ENCODE assay signal across 19 cellular contexts in genomic region chr1:35629051-35629450, GRCh38. TPM values are rescaled to one million over a fixed set of nuclear protein-coding genes. Genes with fewer than 3 reads are reported as not detected.
DNase-seq lines count a peak whose midpoint lies in the region; ATAC-seq and TF ChIP-seq lines count a peak whose summit lies in the region.
"Had no signal": no experiment of that assay in that cellular context is flagged by ENCODE, and none has a peak within 500 bp of the region (broad histone marks: within the 10 kb centered on the region; RNA-seq: fewer than 3 reads in every experiment).

No MANE protein-coding gene starts in this region.

- no peak overlapping the region for H3K4me2 ChIP-seq in OCI-LY7 (ENCODE audit: low read length)
- H3K4me2 ChIP-seq in hepatocyte: no peak overlapping the region

- no peak for TF ChIP-seq CTCF in OCI-LY7 (conservative IDR thresholded peaks at IDR 0.05; ENCODE audit: low read length)
- TF ChIP-seq CTCF in hepatocyte (IDR thresholded peaks at IDR 0.05; ENCODE audit: poor library complexity): no peak
- no peak for TF ChIP-seq CTCF in chondrocyte (IDR thresholded peaks at IDR 0.05)

- H3K9me2 ChIP-seq in OCI-LY7 (ENCODE audit: insufficient read depth, low read length) (no peaks in the 10 kb centered on the region), hepatocyte (replicated peaks; ENCODE audit: insufficient read depth) (no peaks in the 10 kb centered on the region)

- peak overlapping the region; percentile 10 to 25 for H3K27ac Mint-ChIP-seq in activated naive CD4-positive, alpha-beta T cell treated with anti-CD3 and anti-CD28 coated beads, Interleukin-2, amount 50 U/mL, for 72 hours
- H3K27ac Mint-ChIP-seq in activated naive CD4-positive, alpha-beta T cell treated with anti-CD3 and anti-CD28 coated beads, Interleukin-2, amount 10 ng/mL, durations not matched to agents 7 days and 5 days: no peak overlapping the region
- no peak overlapping the region for H3K27ac Mint-ChIP-seq in chondrocyte (ENCODE audit: unreplicated experiment)
- H3K27ac Mint-ChIP-seq: HFFc6 had no signal

- H3K4me3 Mint-ChIP-seq in activated naive CD4-positive, alpha-beta T cell treated with anti-CD3 and anti-CD28 coated beads, Interleukin-2, amount 10 ng/mL, durations not matched to agents 7 days and 5 days: no peak overlapping the region
- H3K4me3 Mint-ChIP-seq in chondrocyte (ENCODE audit: unreplicated experiment): no peak overlapping the region
- H3K4me3 Mint-ChIP-seq: HFFc6 had no signal

- H3K9me3 Mint-ChIP-seq in activated naive CD4-positive, alpha-beta T cell treated with anti-CD3 and anti-CD28 coated beads, Interleukin-2, amount 50 U/mL, for 72 hours: no peaks in the 10 kb centered on the region
- no peaks in the 10 kb centered on the region for H3K9me3 Mint-ChIP-seq in activated naive CD4-positive, alpha-beta T cell treated with anti-CD3 and anti-CD28 coated beads, Interleukin-2, amount 10 ng/mL, durations not matched to agents 7 days and 5 days
- H3K9me3 Mint-ChIP-seq in chondrocyte (ENCODE audit: low read depth): no peaks in the 10 kb centered on the region
- H3K9me3 Mint-ChIP-seq: HFFc6 had no signal

- intact Hi-C loops in OCI-LY7 (cut with micrococcal nuclease; ENCODE audit: unreplicated experiment): no loop called here

- no peaks in the 10 kb centered on the region for H3K27me3 ChIP-seq in hepatocyte
- H3K27me3 ChIP-seq: Peyer's patch had no signal

- H4K20me1 ChIP-seq in OCI-LY7 (ENCODE audit: insufficient read depth, low read length) (no peaks in the 10 kb centered on the region), hepatocyte (ENCODE audit: insufficient read depth, poor library complexity, severe bottlenecking) (peaks cover 7% of the 10 kb centered on the region)

- H3K36me3 Mint-ChIP-seq in activated naive CD4-positive, alpha-beta T cell treated with anti-CD3 and anti-CD28 coated beads, Interleukin-2, amount 50 U/mL, for 72 hours: peaks cover 13 to 23% of the 10 kb centered on the region in 2 donors
- H3K36me3 Mint-ChIP-seq in activated naive CD4-positive, alpha-beta T cell treated with anti-CD3 and anti-CD28 coated beads, Interleukin-2, amount 10 ng/mL, durations not matched to agents 7 days and 5 days: peaks cover 48% of the 10 kb centered on the region
- peaks cover 17% of the 10 kb centered on the region for H3K36me3 Mint-ChIP-seq in chondrocyte (ENCODE audit: low read depth)

- H3K79me2 ChIP-seq in OCI-LY7 (ENCODE audit: insufficient read depth, low read depth, low read length) (peaks cover 26% of the 10 kb centered on the region), hepatocyte (peaks cover 25% of the 10 kb centered on the region)

- H2AFZ ChIP-seq in OCI-LY7 (ENCODE audit: low read length) (no peak overlapping the region), hepatocyte (no peak overlapping the region)

- H3K27me3 Mint-ChIP-seq in activated naive CD4-positive, alpha-beta T cell treated with anti-CD3 and anti-CD28 coated beads, Interleukin-2, amount 10 ng/mL, durations not matched to agents 7 days and 5 days: no peaks in the 10 kb centered on the region
- H3K27me3 Mint-ChIP-seq in chondrocyte (ENCODE audit: low read depth): no peaks in the 10 kb centered on the region

- CTCF ChIA-PET in activated naive CD4-positive, alpha-beta T cell treated with anti-CD3 and anti-CD28 coated beads, Interleukin-2, amount 10 ng/mL, durations not matched to agents 7 days and 5 days (lab: Charles Lee): no interaction called here
- CTCF ChIA-PET in OCI-LY7 (lab: Charles Lee; ENCODE audit: unreplicated experiment): no interaction called here

- ATAC-seq in activated naive CD4-positive, alpha-beta T cell treated with anti-CD3 and anti-CD28 coated beads, Interleukin-2, amount 50 U/mL, for 72 hours: no peak
- ATAC-seq in HG03378 (IDR thresholded peaks at IDR 0.05; ENCODE audit: unreplicated experiment): no peak
- ATAC-seq: Right ventricle myocardium inferior had no signal

- BruUV-seq in OCI-LY7 (replicated peaks; lab: Mats Ljungman, UMichigan): TSS peak; percentile 20

- H3K4me3 ChIP-seq in OCI-LY7 (ENCODE audit: low read depth, low read length, poor library complexity, severe bottlenecking) (no peak overlapping the region), hepatocyte (no peak overlapping the region)
- H3K4me3 ChIP-seq: Peyer's patch had no signal

- peaks cover 88% of the 10 kb centered on the region for H3K36me3 ChIP-seq in OCI-LY7 (ENCODE audit: insufficient read depth, low read length)
- no peaks in the 10 kb centered on the region for H3K36me3 ChIP-seq in hepatocyte (replicated peaks; ENCODE audit: insufficient read depth, low read depth)

- H3K27ac ChIP-seq in OCI-LY7 (ENCODE audit: low read depth, low read length, poor library complexity, severe bottlenecking): no peak overlapping the region
- H3K27ac ChIP-seq in hepatocyte: no peak overlapping the region
- H3K27ac ChIP-seq: Peyer's patch had no signal

- H3K9me3 ChIP-seq in OCI-LY7 (ENCODE audit: low read length) (no peaks in the 10 kb centered on the region), hepatocyte (ENCODE audit: low read depth) (no peaks in the 10 kb centered on the region)
- H3K9me3 ChIP-seq: Peyer's patch had no signal

- no peak for DNase-seq in activated naive CD4-positive, alpha-beta T cell treated with anti-CD3 and anti-CD28 coated beads, Interleukin-2, amount 50 U/mL, for 72 hours (ENCODE audit: low spot score in 2 of 2)
- DNase-seq in activated naive CD4-positive, alpha-beta T cell treated with anti-CD3 and anti-CD28 coated beads, Interleukin-2, amount 10 ng/mL, durations not matched to agents 7 days and 5 days: no peak
- DNase-seq in OCI-LY7 (ENCODE audit: low spot score) (no peak), hepatocyte (ENCODE audit: low spot score) (peak; percentile 15), chondrocyte (ENCODE audit: low spot score) (no peak), medulla oblongata (ENCODE audit: extremely low spot score) (no peak)
- DNase-seq: ACHN, C1 segment of cervical spinal cord, DMS79, HFFc6, Karpas-422, NCI-H1048, NCI-H1694 treated with DMSO at 0.1 percent for 48 hours, NCI-H226, NCI-H524, Peyer's patch had no signal

- POLR2A ChIA-PET in OCI-LY7 (lab: Charles Lee): no interaction called here

- H3K4me1 ChIP-seq in OCI-LY7 (ENCODE audit: insufficient read depth, low read length, poor library complexity, severe bottlenecking): no peaks in the 10 kb centered on the region
- H3K4me1 ChIP-seq in hepatocyte (ENCODE audit: insufficient read depth): peaks cover 4% of the 10 kb centered on the region

- no peaks in the 10 kb centered on the region for H3K4me1 Mint-ChIP-seq in activated naive CD4-positive, alpha-beta T cell treated with anti-CD3 and anti-CD28 coated beads, Interleukin-2, amount 10 ng/mL, durations not matched to agents 7 days and 5 days
- H3K4me1 Mint-ChIP-seq in chondrocyte (ENCODE audit: low read depth): peaks cover 13% of the 10 kb centered on the region

- 66% methylated on average over 2 of the region's 2 CpGs for WGBS in hepatocyte (ENCODE audit: low lambda C conversion rate, missing lambda C conversion rate)

RNA-seq across cellular contexts. Expression of gene PSMB2, which starts 12.3 kb away (rescaled TPM):
- 10 to 100 TPM; 87.0 to 98.8 TPM for total RNA-seq in activated naive CD4-positive, alpha-beta T cell treated with anti-CD3 and anti-CD28 coated beads, Interleukin-2, amount 50 U/mL, for 72 hours
- 22.0 and 28.7 TPM in 2 replicates for total RNA-seq in OCI-LY7 (2014; rRNA removed; shearing (Covaris generic))
- total RNA-seq in OCI-LY7 (2022) (86.3 and 92.3 TPM in 2 replicates), hepatocyte (42.6 and 44.8 TPM in 2 replicates), chondrocyte (53.1 to 70.9 TPM (median 58.9 TPM) in 3 replicates)
- polyA plus RNA-seq in hepatocyte: 93.8 and 98.8 TPM in 2 replicates

RNA-seq across cellular contexts. Expression of gene TFAP2E, which starts 55.9 kb away (rescaled TPM):
- total RNA-seq in activated naive CD4-positive, alpha-beta T cell treated with anti-CD3 and anti-CD28 coated beads, Interleukin-2, amount 50 U/mL, for 72 hours: under 1 TPM; 0.47 to 0.93 TPM
- 1.1 and 1.3 TPM in 2 replicates for total RNA-seq in OCI-LY7 (2014; rRNA removed; shearing (Covaris generic))
- total RNA-seq in OCI-LY7 (2022) (1.2 and 1.4 TPM in 2 replicates), hepatocyte (not detected in 2 replicates), chondrocyte (0.92 to 1.4 TPM (median 0.97 TPM) in 3 replicates)
- 0.81 TPM in 1 of 2 replicates, not detected in the other for polyA plus RNA-seq in hepatocyte
- total RNA-seq: H4, Right ventricle myocardium inferior had no signal

Comparison
In these comparisons a context has a peak if more than half of its experiments do, and no peak if none do; other contexts are left out.
1. H3K27ac Mint-ChIP-seq: peak in activated naive CD4-positive, alpha-beta T cell treated with anti-CD3 and anti-CD28 coated beads, Interleukin-2, amount 50 U/mL, for 72 hours (2 of 2); none in activated naive CD4-positive, alpha-beta T cell treated with anti-CD3 and anti-CD28 coated beads, Interleukin-2, amount 10 ng/mL, durations not matched to agents 7 days and 5 days (single experiment) and chondrocyte (single experiment).